Comparison of ENCODE assay signal across 8 cellular contexts in the genomic region with DNA sequence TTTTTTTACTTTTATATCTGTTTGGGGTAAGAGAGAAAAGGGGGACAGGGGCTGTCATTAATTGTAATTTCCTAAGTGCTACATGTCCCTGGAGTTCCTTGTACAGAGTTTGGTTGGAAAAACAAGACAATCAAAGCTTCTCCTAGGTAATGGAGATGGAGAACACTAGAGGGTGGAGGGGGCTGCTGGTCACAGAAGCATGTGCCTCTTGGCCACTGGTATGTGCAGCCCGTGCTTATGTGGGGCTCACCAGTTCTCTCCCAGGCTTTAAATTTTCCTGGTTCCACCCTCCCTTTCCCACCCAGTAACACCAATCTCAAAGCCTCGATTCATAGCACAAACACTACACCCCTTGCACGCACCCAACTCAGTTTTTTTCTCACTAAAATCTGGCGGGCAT.
"Had no signal": no experiment of that assay in that cellular context is flagged by ENCODE, and none has a peak within 500 bp of the region (broad histone marks: within the 10 kb centered on the region; RNA-seq: fewer than 3 reads in every experiment).

No MANE protein-coding gene starts in this region.

- H3K4me3 ChIP-seq: GM23248, HAP-1, K562 had no signal

- H3K27ac ChIP-seq: GM23248 had no signal

- H3K9me3 ChIP-seq: HAP-1 had no signal

- H3K36me3 ChIP-seq: HAP-1 had no signal

- DNase-seq: GM23248, H7, HFFc6, IMR-90, KG1 had no signal

- ATAC-seq: HCT116, K562 had no signal

- H3K4me3 Mint-ChIP-seq: HFFc6 had no signal

- H2AFZ ChIP-seq: GM23248 had no signal

- H3K9ac ChIP-seq: GM23248 had no signal

- H3K27ac Mint-ChIP-seq: HFFc6 had no signal
